Comparison of ENCODE assay signal across 7 cellular contexts in genomic region chr1:195722852-195723795, GRCh38.
DNase-seq lines count a peak whose midpoint lies in the region; ATAC-seq, FAIRE-seq and TF ChIP-seq lines count a peak whose summit lies in the region.
"Not testable (repeated sequence)": the region's sequence is repeated elsewhere in the genome, so short reads cannot be mapped to it uniquely, and the experiment has no call there.

No MANE protein-coding gene starts in this region.

- not testable (repeated sequence) for TF ChIP-seq POLR2A in K562 (conservative IDR thresholded peaks at IDR 0.05); esophagus squamous epithelium (IDR thresholded peaks at IDR 0.05); testis (IDR thresholded peaks at IDR 0.05)

- not testable (repeated sequence) for TF ChIP-seq EP300 in K562 (IDR thresholded peaks at IDR 0.05; ENCODE audit: low read length)

- not testable (repeated sequence) for H3K4ac ChIP-seq in neuronal stem cell (ENCODE audit: low read length)

- H2AFZ ChIP-seq in K562 (ENCODE audit: low read depth, low read length) = not testable (repeated sequence)
- peak overlapping the region; percentile 54 for H2AFZ ChIP-seq in neuronal stem cell (ENCODE audit: low read length)

- not testable (repeated sequence) for TF ChIP-seq RAD21 in K562 (CRISPR knock-in tag; conservative IDR thresholded peaks at IDR 0.05 in 1 of 2, IDR thresholded peaks at IDR 0.05 in 1 of 2)

- not testable (repeated sequence) for BruUV-seq in K562 (replicated peaks; lab: Mats Ljungman, UMichigan)

- H2BK12ac ChIP-seq in neuronal stem cell (ENCODE audit: low read length) = not testable (repeated sequence)

- H3K4me2 ChIP-seq in K562 (ENCODE audit: insufficient read depth, low read length); neuronal stem cell (ENCODE audit: insufficient read depth, low read length, poor library complexity, severe bottlenecking): not testable (repeated sequence)

- intact Hi-C loops in K562 (cut with micrococcal nuclease); esophagus squamous epithelium (cut with DNase I); kidney (cut with DNase I); testis (cut with DNase I; ENCODE audit: low total_unique reads): not testable (repeated sequence)

- H3K23ac ChIP-seq in neuronal stem cell (ENCODE audit: low read depth, low read length, poor library complexity) = not testable (repeated sequence)

- H3K79me2 ChIP-seq in K562 (ENCODE audit: control insufficient read depth, insufficient read depth, low read length) = not testable (repeated sequence)

- not testable (repeated sequence) for H3K9me1 ChIP-seq in K562 (ENCODE audit: control insufficient read depth, insufficient read depth, low read length)

- not testable (repeated sequence) for H2BK5ac ChIP-seq in neuronal stem cell (ENCODE audit: low read length)

- not testable (repeated sequence) for H3K79me1 ChIP-seq in neuronal stem cell (ENCODE audit: low read depth, low read length)

- FAIRE-seq in K562 (lab: Jason Lieb, UNC); kidney (lab: Jason Lieb, UNC): not testable (repeated sequence)

- TF ChIP-seq CTCF in K562 (IDR thresholded peaks at IDR 0.05 in 2 of 3, conservative IDR thresholded peaks at IDR 0.05 in 1 of 3; ENCODE audit: insufficient read depth in 2 of 3, low read depth in 1 of 3, low read length in 3 of 3); esophagus squamous epithelium (IDR thresholded peaks at IDR 0.05); kidney (IDR thresholded peaks at IDR 0.05; ENCODE audit: borderline replicate concordance, extremely low read depth, insufficient read depth); retinal pigment epithelial cell (conservative IDR thresholded peaks at IDR 0.05; ENCODE audit: low read depth, low read length); testis (IDR thresholded peaks at IDR 0.05): not testable (repeated sequence)

- H3K18ac ChIP-seq in neuronal stem cell (ENCODE audit: low read length) = peak overlapping the region; percentile 28

- POLR2A ChIA-PET in K562 (lab: Yijun Ruan, JAX) = interaction anchor here (1.2 kb wide), 1 partner anchor 23 kb away, joined by 3 read pairs; no protein-coding TSS in a partner anchor

- DNase-seq in K562 (ENCODE audit: extremely low read depth in 1 of 4, low spot score in 3 of 4); esophagus squamous epithelium (lab: John Stamatoyannopoulos, UW); neuronal stem cell (ENCODE audit: low spot score); testis: not testable (repeated sequence)
- DNase-seq in kidney (peak; percentile 53), retinal pigment epithelial cell (ENCODE audit: low read depth) (peak; percentile 53)

- peak; percentile 31 for ATAC-seq in HG03432 (IDR thresholded peaks at IDR 0.05; ENCODE audit: unreplicated experiment)
- peak; percentile 54 for ATAC-seq in K562

- H2AK5ac ChIP-seq in neuronal stem cell (ENCODE audit: low read depth, low read length) = not testable (repeated sequence)

- H3K27me3 ChIP-seq in K562 (ENCODE audit: control insufficient read depth in 2 of 2, insufficient read depth in 2 of 2, low read length in 2 of 2); esophagus squamous epithelium; neuronal stem cell (ENCODE audit: control insufficient read depth in 3 of 3, insufficient read depth in 3 of 3, low read depth in 1 of 3, low read length in 3 of 3); testis: not testable (repeated sequence)

- H4K20me1 ChIP-seq in K562 (replicated peaks; ENCODE audit: control insufficient read depth, insufficient read depth, low read length) = not testable (repeated sequence)

- H4K91ac ChIP-seq in neuronal stem cell (ENCODE audit: low read depth, low read length, poor library complexity) = not testable (repeated sequence)

- H2BK15ac ChIP-seq in neuronal stem cell (ENCODE audit: low read length) = not testable (repeated sequence)

- H3K36me3 ChIP-seq in K562 (ENCODE audit: control insufficient read depth, insufficient read depth, low read length); esophagus squamous epithelium; kidney (ENCODE audit: control insufficient read depth in 1 of 2, insufficient read depth in 2 of 2, low read length in 2 of 2); neuronal stem cell (replicated peaks in 1 of 2; ENCODE audit: control insufficient read depth in 2 of 2, insufficient read depth in 2 of 2, low read length in 2 of 2); testis (ENCODE audit: low read depth, missing control alignments): not testable (repeated sequence)

- H3K4me1 ChIP-seq in K562 (replicated peaks in 1 of 2; ENCODE audit: control insufficient read depth in 2 of 2, insufficient read depth in 2 of 2, low read length in 2 of 2); kidney (ENCODE audit: control insufficient read depth in 1 of 2, insufficient read depth in 1 of 2, low read depth in 1 of 2, low read length in 2 of 2); neuronal stem cell (ENCODE audit: control insufficient read depth in 2 of 2, insufficient read depth in 1 of 2, low read depth in 1 of 2, low read length in 2 of 2); testis: not testable (repeated sequence)
- H3K4me1 ChIP-seq in esophagus squamous epithelium = peaks cover 0 to 30% (median 0%) of the 10 kb centered on the region in 3 donors

- not testable (repeated sequence) for H3K27ac ChIP-seq in K562 (ENCODE audit: extremely low read depth, low read depth, low read length); kidney (ENCODE audit: low read depth in 2 of 2, low read length in 2 of 2); neuronal stem cell (replicated peaks; ENCODE audit: low read length); testis
- H3K27ac ChIP-seq in esophagus squamous epithelium = peak overlapping the region in 3 of 4 donors; percentile 75 to 86 (median 76)

- H2BK120ac ChIP-seq in neuronal stem cell (ENCODE audit: low read depth, low read length) = not testable (repeated sequence)

- in situ Hi-C loops in K562 (cut with MboI) = not testable (repeated sequence)

- H3K9ac ChIP-seq in K562 (ENCODE audit: insufficient read depth in 1 of 2, low read depth in 2 of 2, low read length in 2 of 2); kidney (ENCODE audit: low read length in 2 of 2); neuronal stem cell (ENCODE audit: low read depth, low read length, poor library complexity): not testable (repeated sequence)

- CTCF ChIA-PET in K562 (lab: Yijun Ruan, JAX; ENCODE audit: low intra/inter-chr PET ratio) = not testable (repeated sequence)

- H3K14ac ChIP-seq in neuronal stem cell (ENCODE audit: low read length) = peak overlapping the region; percentile 56

- H3K9me3 ChIP-seq in K562 (replicated peaks; ENCODE audit: control insufficient read depth, insufficient read depth, low read depth, low read length); esophagus squamous epithelium; kidney (ENCODE audit: control insufficient read depth in 1 of 2, low read length in 2 of 2); neuronal stem cell (replicated peaks in 1 of 2; ENCODE audit: control insufficient read depth in 2 of 2, insufficient read depth in 1 of 2, low read depth in 1 of 2, low read length in 2 of 2); testis: not testable (repeated sequence)

- 33% methylated on average over 39 of the region's 42 CpGs for WGBS in K562 (ENCODE audit: insufficient coverage, low coverage, missing lambda C conversion rate)
- 38 to 88% methylated on average over 1 to 4 of the region's 42 CpGs for WGBS in esophagus squamous epithelium, 2 donors
- WGBS in neuronal stem cell (ENCODE audit: extremely low coverage in 2 of 2, insufficient read length in 2 of 2, insufficient replicate concordance in 1 of 2), 2 donors = no CpG with 5 or more reads among the region's 42 CpGs
- WGBS in testis, 2 donors = 60 to 82% methylated on average over 13 to 24 of the region's 42 CpGs

- H3K4me3 ChIP-seq in K562; esophagus squamous epithelium; kidney (ENCODE audit: low read length in 2 of 2); neuronal stem cell (ENCODE audit: low read length in 2 of 2); retinal pigment epithelial cell (ENCODE audit: low read length): not testable (repeated sequence)
- peak overlapping the region; percentile 33 to 39 for H3K4me3 ChIP-seq in testis

- H4K8ac ChIP-seq in neuronal stem cell (ENCODE audit: low read depth, low read length) = not testable (repeated sequence)
